Comparison of ENCODE assay signal across 30 cellular contexts in genomic region chr19:18774782-18775444, GRCh38. TPM values are rescaled to one million over a fixed set of nuclear protein-coding genes. Genes with fewer than 3 reads are reported as not detected.
"Had no signal": no experiment of that assay in that cellular context is flagged by ENCODE, and none has a peak within 500 bp of the region (broad histone marks: within the 10 kb centered on the region; RNA-seq: fewer than 3 reads in every experiment).

No MANE protein-coding gene starts in this region.

- H3K9ac ChIP-seq: neural progenitor cell had no signal

- H3K4me1 Mint-ChIP-seq: central memory CD8-positive, alpha-beta T cell; nephron; stimulated activated effector memory CD8-positive, alpha-beta T cell treated with anti-CD3 and anti-CD28 coated beads, Interleukin-12 subunit alpha, Interleukin-12 subunit beta, amount 100 ng/mL, for 72 hours had no signal

- H3K27me3 ChIP-seq: ovary, tibial nerve, upper lobe of left lung had no signal

- H3K27ac Mint-ChIP-seq: mesothelial cell of epicardium; naive thymus-derived CD4-positive, alpha-beta T cell; nephron; neural progenitor cell; stimulated activated effector memory CD8-positive, alpha-beta T cell treated with anti-CD3 and anti-CD28 coated beads, Interleukin-12 subunit alpha, Interleukin-12 subunit beta, amount 100 ng/mL, for 72 hours had no signal

- ATAC-seq: mucosa of descending colon; stimulated activated effector memory CD8-positive, alpha-beta T cell treated with anti-CD3 and anti-CD28 coated beads, Interleukin-12 subunit alpha, Interleukin-12 subunit beta, amount 100 ng/mL, for 72 hours had no signal

- H3K4me3 ChIP-seq: coronary artery, esophagus squamous epithelium, left lung, mucosa of descending colon, neural progenitor cell, ovary, sigmoid colon, thoracic aorta, tibial nerve, upper lobe of left lung had no signal

- H3K4me3 Mint-ChIP-seq: central memory CD8-positive, alpha-beta T cell; mesothelial cell of epicardium; naive thymus-derived CD4-positive, alpha-beta T cell; nephron; neural progenitor cell; stimulated activated effector memory CD8-positive, alpha-beta T cell treated with anti-CD3 and anti-CD28 coated beads, Interleukin-12 subunit alpha, Interleukin-12 subunit beta, amount 100 ng/mL, for 72 hours had no signal

- FAIRE-seq: endometrium, keratinocyte, urothelium cell line had no signal

- H3K27ac ChIP-seq: coronary artery, esophagus squamous epithelium, left lung, neural progenitor cell, ovary, sigmoid colon, thoracic aorta, tibial nerve, upper lobe of left lung had no signal

- H3K27me3 Mint-ChIP-seq: central memory CD8-positive, alpha-beta T cell had no signal

- H3K9me3 ChIP-seq: esophagus squamous epithelium, left lung, mucosa of descending colon, ovary, sigmoid colon, thoracic aorta, tibial nerve, upper lobe of left lung had no signal

- H3K9me3 Mint-ChIP-seq: central memory CD8-positive, alpha-beta T cell; mesothelial cell of epicardium; nephron; neural progenitor cell; stimulated activated effector memory CD8-positive, alpha-beta T cell treated with anti-CD3 and anti-CD28 coated beads, Interleukin-12 subunit alpha, Interleukin-12 subunit beta, amount 100 ng/mL, for 72 hours had no signal

- H3K4me1 ChIP-seq: left lung had no signal

- H2AFZ ChIP-seq: neural progenitor cell had no signal

- H3K4me2 ChIP-seq: neural progenitor cell had no signal

- H3K36me3 ChIP-seq: esophagus squamous epithelium, neural progenitor cell, ovary, thoracic aorta had no signal

- H3K36me3 Mint-ChIP-seq: mesothelial cell of epicardium; neural progenitor cell; stimulated activated effector memory CD8-positive, alpha-beta T cell treated with anti-CD3 and anti-CD28 coated beads, Interleukin-12 subunit alpha, Interleukin-12 subunit beta, amount 100 ng/mL, for 72 hours had no signal

- DNase-seq: dermis blood vessel endothelial cell; effector memory CD4-positive, alpha-beta T cell; erythroblast; esophagus squamous epithelium; foreskin melanocyte; hypothalamus; mucosa of descending colon; nucleus accumbens; posterior cingulate gyrus; sigmoid colon; stimulated activated CD4-positive, alpha-beta T cell treated with anti-CD3 and anti-CD28 coated beads, Interleukin-2, amount 100 ng/mL, for 24 hours; stimulated activated CD4-positive, alpha-beta T cell treated with anti-CD3 and anti-CD28 coated beads, Interleukin-4, amount 100 ng/mL, for 24 hours; stimulated activated naive CD4-positive, alpha-beta T cell treated with Interleukin-2 at 50 U/mL for 16 hours had no signal

RNA-seq across cellular contexts. Expression of gene COMP, which starts 16.2 kb away (rescaled TPM):
- total RNA-seq: dermis blood vessel endothelial cell; lung microvascular endothelial cell; naive thymus-derived CD4-positive, alpha-beta T cell; pulmonary artery endothelial cell had no signal
- polyA plus RNA-seq: keratinocyte; naive thymus-derived CD4-positive, alpha-beta T cell had no signal
